Comparison of ENCODE assay signal across 3 cellular contexts in genomic region chr14:29191092-29191491, GRCh38.
"Had no signal": no experiment of that assay in that cellular context is flagged by ENCODE, and none has a peak within 500 bp of the region (broad histone marks: within the 10 kb centered on the region; RNA-seq: fewer than 3 reads in every experiment).

No MANE protein-coding gene starts in this region.

- ATAC-seq: GM12878 had no signal

- DNase-seq: GDM1, GF-D8 had no signal

- H3K4me3 ChIP-seq: GM12878 had no signal
